ENCODE assay signal across 18 cellular contexts in genomic region chr9:1994180-1994579, GRCh38.
"Had no signal": no experiment of that assay in that cellular context is flagged by ENCODE, and none has a peak within 500 bp of the region (broad histone marks: within the 10 kb centered on the region; RNA-seq: fewer than 3 reads in every experiment).

No MANE protein-coding gene starts in this region.

- H3K27me3 ChIP-seq: body of pancreas, gastrocnemius medialis, stomach, testis had no signal

- H3K9me3 ChIP-seq: body of pancreas, gastrocnemius medialis, heart left ventricle, stomach, testis had no signal

- H3K9ac ChIP-seq: parathyroid adenoma had no signal

- H3K4me1 ChIP-seq: body of pancreas, gastrocnemius medialis, heart left ventricle, parathyroid adenoma, stomach, testis had no signal

- DNase-seq: activated B cell treated with CpG ODN at 0.5 μM for 24 hours; activated CD4-positive, alpha-beta T cell treated with anti-CD3 and anti-CD28 coated beads, Interleukin-2, amount 10 ng/mL, durations not matched to agents 7 days and 5 days; activated CD8-positive, alpha-beta memory T cell treated with anti-CD3 and anti-CD28 coated beads, Interleukin-2, amount 50 U/mL, for 48 hours; activated naive CD8-positive, alpha-beta T cell treated with anti-CD3 and anti-CD28 coated beads for 36 hours; amygdala; body of pancreas; central memory CD4-positive, alpha-beta T cell; effector memory CD4-positive, alpha-beta T cell; gastrocnemius medialis; heart left ventricle; left cardiac atrium; naive B cell; stimulated activated CD4-positive, alpha-beta T cell treated with anti-CD3 and anti-CD28 coated beads, Interleukin-12 subunit alpha, Interleukin-12 subunit beta, amount 100 ng/mL, for 4 hours; stimulated activated CD4-positive, alpha-beta T cell treated with anti-CD3 and anti-CD28 coated beads, Interleukin-2, amount 100 ng/mL, for 24 hours; stomach; T-helper 17 cell; testis had no signal

- ATAC-seq: body of pancreas, gastrocnemius medialis, heart left ventricle, left cardiac atrium, T-helper 17 cell had no signal

- H3K36me3 ChIP-seq: gastrocnemius medialis, heart left ventricle, stomach had no signal

- H3K4me3 ChIP-seq: body of pancreas, gastrocnemius medialis, heart left ventricle, stomach, testis had no signal

- H3K27ac ChIP-seq: body of pancreas, gastrocnemius medialis, heart left ventricle, parathyroid adenoma, stomach, testis had no signal
